ENCODE assay signal across 13 cellular contexts in genomic region chr7:45982912-45983719, GRCh38.
"Had no signal": no experiment of that assay in that cellular context is flagged by ENCODE, and none has a peak within 500 bp of the region (broad histone marks: within the 10 kb centered on the region; RNA-seq: fewer than 3 reads in every experiment).

No MANE protein-coding gene starts in this region.

- H3K27ac ChIP-seq: cardiac muscle cell, esophagus squamous epithelium had no signal

- H3K27me3 ChIP-seq: cardiac muscle cell, esophagus squamous epithelium had no signal

- H3K36me3 ChIP-seq: cardiac muscle cell, esophagus squamous epithelium had no signal

- DNase-seq: activated CD4-positive, alpha-beta T cell treated with anti-CD3 and anti-CD28 coated beads, Interleukin-2, amount 50 U/mL, for 48 hours; activated CD4-positive, CD25-positive, alpha-beta regulatory T cell treated with anti-CD3 and anti-CD28 coated beads, Interleukin-2, amount 50 U/mL, for 72 hours; activated naive CD4-positive, alpha-beta T cell treated with anti-CD3 and anti-CD28 coated beads, Interleukin-2, amount 50 U/mL, for 16 hours; activated T-cell treated with anti-CD3 and anti-CD28 coated beads, Interleukin-2, amount 50 U/mL, for 24 hours; esophagus squamous epithelium; hypothalamus; kidney glomerular epithelial cell; left ventricle myocardium superior; natural killer cell; retina; T-helper 9 cell had no signal

- H3K9me3 ChIP-seq: esophagus squamous epithelium had no signal

- H3K4me3 ChIP-seq: cardiac muscle cell, esophagus squamous epithelium, smooth muscle cell had no signal

- ATAC-seq: natural killer cell had no signal
